In genomic region chr12:132447327-132447720, GRCh38 we compare ENCODE assay signal across 22 cellular contexts. TPM values are rescaled to one million over a fixed set of nuclear protein-coding genes. Genes with fewer than 3 reads are reported as not detected.
DNase-seq lines count a peak whose midpoint lies in the region; ATAC-seq and TF ChIP-seq lines count a peak whose summit lies in the region.
"Had no signal": no experiment of that assay in that cellular context is flagged by ENCODE, and none has a peak within 500 bp of the region (broad histone marks: within the 10 kb centered on the region; RNA-seq: fewer than 3 reads in every experiment).

No MANE protein-coding gene starts in this region.

- H3K27ac Mint-ChIP-seq in activated naive CD8-positive, alpha-beta T cell treated with anti-CD3 and anti-CD28 coated beads, Interleukin-2, amount 10 ng/mL, durations not matched to agents 7 days and 5 days: peak overlapping the region; percentile 38
- H3K27ac Mint-ChIP-seq in activated naive CD8-positive, alpha-beta T cell treated with anti-CD3 and anti-CD28 coated beads, Interleukin-2, amount 50 U/mL, for 24 hours: no peak overlapping the region
- H3K27ac Mint-ChIP-seq in CD4-positive, alpha-beta T cell: peak overlapping the region; percentile 95
- peak overlapping the region; percentile 25 to 98 for H3K27ac Mint-ChIP-seq in effector memory CD8-positive, alpha-beta T cell
- H3K27ac Mint-ChIP-seq in stimulated activated memory B cell treated with anti-CD40 and anti-IgM and Interleukin-4, amounts not matched to agents 10 μg/mL and 1 μg/mL and 100 μg/mL, for 72 hours: peak overlapping the region; percentile 56

- no peak for TF ChIP-seq POLR2A in lower leg skin (IDR thresholded peaks at IDR 0.05)

- no peak for DNase-seq in activated naive CD8-positive, alpha-beta T cell treated with anti-CD3 and anti-CD28 coated beads, Interleukin-2, amount 10 ng/mL, durations not matched to agents 7 days and 5 days
- DNase-seq in activated naive CD8-positive, alpha-beta T cell treated with anti-CD3 and anti-CD28 coated beads, Interleukin-2, amount 50 U/mL, for 24 hours: no peak
- DNase-seq in CD4-positive, alpha-beta T cell: no peak
- DNase-seq in effector memory CD8-positive, alpha-beta T cell: no peak
- DNase-seq in lower leg skin (ENCODE audit: low spot score in 2 of 2) (no peak), NCI-H524 (lab: John Stamatoyannopoulos, UW) (no peak)
- DNase-seq: BE2C, GOT3, MM.1S, NCI-H1092, NCI-H1436, NCI-H187 treated with DMSO at 0.1 percent for 48 hours, NCI-H2227 treated with DMSO at 0.1 percent for 48 hours, NCI-H510A, NCI-H748 treated with DMSO at 0.1 percent for 48 hours, SIG-M5, SK-N-SH had no signal

- H3K36me3 Mint-ChIP-seq in activated naive CD8-positive, alpha-beta T cell treated with anti-CD3 and anti-CD28 coated beads, Interleukin-2, amount 10 ng/mL, durations not matched to agents 7 days and 5 days: peaks cover 4% of the 10 kb centered on the region
- H3K36me3 Mint-ChIP-seq in activated naive CD8-positive, alpha-beta T cell treated with anti-CD3 and anti-CD28 coated beads, Interleukin-2, amount 50 U/mL, for 24 hours (ENCODE audit: low read depth): no peaks in the 10 kb centered on the region
- peaks cover 6% of the 10 kb centered on the region for H3K36me3 Mint-ChIP-seq in CD4-positive, alpha-beta T cell (ENCODE audit: low read depth)
- peaks cover 23% of the 10 kb centered on the region for H3K36me3 Mint-ChIP-seq in effector memory CD8-positive, alpha-beta T cell (ENCODE audit: insufficient read depth)
- no peaks in the 10 kb centered on the region for H3K36me3 Mint-ChIP-seq in stimulated activated memory B cell treated with anti-CD40 and anti-IgM and Interleukin-4, amounts not matched to agents 10 μg/mL and 1 μg/mL and 100 μg/mL, for 72 hours
- H3K36me3 Mint-ChIP-seq: CD8-positive, alpha-beta T cell had no signal

- H3K4me3 Mint-ChIP-seq in activated naive CD8-positive, alpha-beta T cell treated with anti-CD3 and anti-CD28 coated beads, Interleukin-2, amount 10 ng/mL, durations not matched to agents 7 days and 5 days: no peak overlapping the region
- H3K4me3 Mint-ChIP-seq in activated naive CD8-positive, alpha-beta T cell treated with anti-CD3 and anti-CD28 coated beads, Interleukin-2, amount 50 U/mL, for 24 hours: no peak overlapping the region
- no peak overlapping the region for H3K4me3 Mint-ChIP-seq in CD4-positive, alpha-beta T cell
- no peak overlapping the region for H3K4me3 Mint-ChIP-seq in effector memory CD8-positive, alpha-beta T cell
- no peak overlapping the region for H3K4me3 Mint-ChIP-seq in stimulated activated memory B cell treated with anti-CD40 and anti-IgM and Interleukin-4, amounts not matched to agents 10 μg/mL and 1 μg/mL and 100 μg/mL, for 72 hours
- H3K4me3 Mint-ChIP-seq: CD8-positive, alpha-beta T cell had no signal

- no peaks in the 10 kb centered on the region for H3K27me3 ChIP-seq in CD4-positive, alpha-beta T cell (ENCODE audit: control insufficient read depth, insufficient read depth, low read length)

- H3K4me1 Mint-ChIP-seq in activated naive CD8-positive, alpha-beta T cell treated with anti-CD3 and anti-CD28 coated beads, Interleukin-2, amount 10 ng/mL, durations not matched to agents 7 days and 5 days: peaks cover 31% of the 10 kb centered on the region
- H3K4me1 Mint-ChIP-seq in activated naive CD8-positive, alpha-beta T cell treated with anti-CD3 and anti-CD28 coated beads, Interleukin-2, amount 50 U/mL, for 24 hours: peaks cover 55% of the 10 kb centered on the region
- H3K4me1 Mint-ChIP-seq in CD4-positive, alpha-beta T cell (ENCODE audit: low read depth): peaks cover 74% of the 10 kb centered on the region
- H3K4me1 Mint-ChIP-seq in effector memory CD8-positive, alpha-beta T cell (ENCODE audit: low read depth in 2 of 2): peaks cover 25 to 29% of the 10 kb centered on the region in 2 donors
- H3K4me1 Mint-ChIP-seq in stimulated activated memory B cell treated with anti-CD40 and anti-IgM and Interleukin-4, amounts not matched to agents 10 μg/mL and 1 μg/mL and 100 μg/mL, for 72 hours: peaks cover 80% of the 10 kb centered on the region

- H3K9me3 ChIP-seq in CD4-positive, alpha-beta T cell (ENCODE audit: control insufficient read depth, low read length): no peaks in the 10 kb centered on the region
- H3K9me3 ChIP-seq: A549, BE2C, SK-N-SH had no signal

- no peak for TF ChIP-seq CTCF in CD4-positive, alpha-beta T cell (IDR thresholded peaks at IDR 0.05)
- no peak for TF ChIP-seq CTCF in lower leg skin (IDR thresholded peaks at IDR 0.05)

- H3K27ac ChIP-seq in CD4-positive, alpha-beta T cell (ENCODE audit: low read depth, low read length): peak overlapping the region; percentile 17

- no peaks in the 10 kb centered on the region for H3K9me3 Mint-ChIP-seq in activated naive CD8-positive, alpha-beta T cell treated with anti-CD3 and anti-CD28 coated beads, Interleukin-2, amount 10 ng/mL, durations not matched to agents 7 days and 5 days
- no peaks in the 10 kb centered on the region for H3K9me3 Mint-ChIP-seq in activated naive CD8-positive, alpha-beta T cell treated with anti-CD3 and anti-CD28 coated beads, Interleukin-2, amount 50 U/mL, for 24 hours
- no peaks in the 10 kb centered on the region for H3K9me3 Mint-ChIP-seq in CD4-positive, alpha-beta T cell
- H3K9me3 Mint-ChIP-seq in effector memory CD8-positive, alpha-beta T cell: no peaks in the 10 kb centered on the region
- no peaks in the 10 kb centered on the region for H3K9me3 Mint-ChIP-seq in stimulated activated memory B cell treated with anti-CD40 and anti-IgM and Interleukin-4, amounts not matched to agents 10 μg/mL and 1 μg/mL and 100 μg/mL, for 72 hours
- H3K9me3 Mint-ChIP-seq: CD8-positive, alpha-beta T cell had no signal

- no peaks in the 10 kb centered on the region for H3K27me3 Mint-ChIP-seq in activated naive CD8-positive, alpha-beta T cell treated with anti-CD3 and anti-CD28 coated beads, Interleukin-2, amount 10 ng/mL, durations not matched to agents 7 days and 5 days
- no peaks in the 10 kb centered on the region for H3K27me3 Mint-ChIP-seq in activated naive CD8-positive, alpha-beta T cell treated with anti-CD3 and anti-CD28 coated beads, Interleukin-2, amount 50 U/mL, for 24 hours
- no peaks in the 10 kb centered on the region for H3K27me3 Mint-ChIP-seq in CD4-positive, alpha-beta T cell
- peaks cover 0 to 8% of the 10 kb centered on the region in 2 donors for H3K27me3 Mint-ChIP-seq in effector memory CD8-positive, alpha-beta T cell
- H3K27me3 Mint-ChIP-seq in stimulated activated memory B cell treated with anti-CD40 and anti-IgM and Interleukin-4, amounts not matched to agents 10 μg/mL and 1 μg/mL and 100 μg/mL, for 72 hours: no peaks in the 10 kb centered on the region

- intact Hi-C loops in CD4-positive, alpha-beta T cell (cut with DNase I, micrococcal nuclease): loop anchor here (2.0 to 5.0 kb wide), 2 partner anchors 40 to 41 kb away; no protein-coding TSS in a partner anchor
- intact Hi-C loops in lower leg skin (cut with DNase I; ENCODE audit: low total_unique reads): no loop called here

- WGBS in lower leg skin, 2 donors: 88 to 91% methylated on average over 14 of the region's 14 CpGs

- POLR2A ChIA-PET in activated naive CD8-positive, alpha-beta T cell treated with anti-CD3 and anti-CD28 coated beads, Interleukin-2, amount 10 ng/mL, durations not matched to agents 7 days and 5 days (lab: Charles Lee): interaction anchor here (0.6 to 1.9 kb wide), 5 partner anchors 9 to 42 kb away, joined by 3 to 12 read pairs (median 3); partner anchors contain the start of gene FBRSL1
- POLR2A ChIA-PET in CD4-positive, alpha-beta T cell (lab: Charles Lee): interaction anchor here (1.0 to 4.8 kb wide), 3 partner anchors 17 to 41 kb away, joined by 3 to 34 read pairs (median 3); no protein-coding TSS in a partner anchor

- CTCF ChIA-PET in CD4-positive, alpha-beta T cell (lab: Charles Lee): no interaction called here

- ATAC-seq in activated naive CD8-positive, alpha-beta T cell treated with anti-CD3 and anti-CD28 coated beads, Interleukin-2, amount 10 ng/mL, durations not matched to agents 7 days and 5 days (ENCODE audit: low read depth): no peak
- ATAC-seq in activated naive CD8-positive, alpha-beta T cell treated with anti-CD3 and anti-CD28 coated beads, Interleukin-2, amount 50 U/mL, for 24 hours: no peak
- no peak for ATAC-seq in CD4-positive, alpha-beta T cell (ENCODE audit: poor library complexity)
- ATAC-seq in effector memory CD8-positive, alpha-beta T cell (replicated peaks): no peak
- ATAC-seq in stimulated activated memory B cell treated with anti-CD40 and anti-IgM and Interleukin-4, amounts not matched to agents 10 μg/mL and 1 μg/mL and 100 μg/mL, for 72 hours: no peak
- ATAC-seq: A549; CD8-positive, alpha-beta T cell; HCT116; K562 had no signal

- H3K4me3 ChIP-seq in lower leg skin (ENCODE audit: low read depth, poor library complexity, severe bottlenecking): no peak overlapping the region
- H3K4me3 ChIP-seq: A549, K562 had no signal

RNA-seq across cellular contexts. Expression of gene FBRSL1, which starts 42.6 kb away (rescaled TPM):
- 10 to 100 TPM; 67.1 to 67.2 TPM for total RNA-seq in activated naive CD8-positive, alpha-beta T cell treated with anti-CD3 and anti-CD28 coated beads, Interleukin-2, amount 10 ng/mL, durations not matched to agents 7 days and 5 days
- total RNA-seq in CD4-positive, alpha-beta T cell: 10 to 100 TPM; 75.8 to 80.7 TPM
- 100 to 1,000 TPM in 1 of 4 donors, 10 to 100 TPM in 3; 15.5 to 250 (median 19.6) TPM for total RNA-seq in lower leg skin
